Comparison of ENCODE assay signal across 15 cellular contexts in genomic region chr7:47479821-47480575, GRCh38.
DNase-seq lines count a peak whose midpoint lies in the region; FAIRE-seq and TF ChIP-seq lines count a peak whose summit lies in the region.
"Had no signal": no experiment of that assay in that cellular context is flagged by ENCODE, and none has a peak within 500 bp of the region (broad histone marks: within the 10 kb centered on the region; RNA-seq: fewer than 3 reads in every experiment).

No MANE protein-coding gene starts in this region.

- peaks cover 13% of the 10 kb centered on the region for H3F3A ChIP-seq in smooth muscle cell (ENCODE audit: low read depth)

- H3K79me2 ChIP-seq in H1 (ENCODE audit: control insufficient read depth in 1 of 2, insufficient read depth in 2 of 2, low read length in 2 of 2) (peaks cover 0 to 9% of the 10 kb centered on the region in 2 experiments; a peak in 3 of 4 replicates), smooth muscle cell (ENCODE audit: low read depth) (peaks cover 61% of the 10 kb centered on the region)

- peak; percentile 56 to 87 for DNase-seq in NCI-H2081 (lab: John Stamatoyannopoulos, UW)
- DNase-seq in NCI-H2081 treated with DMSO at 0.1 percent for 48 hours (lab: John Stamatoyannopoulos, UW): no peak
- DNase-seq in NCI-H345 treated with DMSO at 0.1 percent for 48 hours (lab: John Stamatoyannopoulos, UW; ENCODE audit: unreplicated experiment): peak; percentile 28
- DNase-seq in H1 (ENCODE audit: low read depth in 1 of 2, low spot score in 2 of 2): no peak
- DNase-seq in smooth muscle cell (lab: John Stamatoyannopoulos, UW; ENCODE audit: unreplicated experiment): no peak
- DNase-seq in GOT3 (lab: John Stamatoyannopoulos, UW): no peak
- no peak for DNase-seq in NCI-H1930 (lab: John Stamatoyannopoulos, UW)
- no peak for DNase-seq in activated CD4-positive, alpha-beta T cell treated with anti-CD3 and anti-CD28 coated beads, Interleukin-2, amount 50 U/mL, for 4 hours
- DNase-seq: activated CD4-positive, alpha-beta T cell treated with anti-CD3 and anti-CD28 coated beads, Interleukin-2, amount 10 ng/mL, durations not matched to agents 7 days and 5 days; DMS79 treated with DMSO at 0.1 percent for 48 hours; NCI-H526 treated with DMSO at 0.1 percent for 48 hours; SW 1271 had no signal

- no peak overlapping the region for H3K18ac ChIP-seq in H1 (ENCODE audit: extremely low read depth, low read length)

- no peak overlapping the region for H2BK12ac ChIP-seq in H1 (ENCODE audit: low read depth, low read length)

- no peak overlapping the region for H2BK15ac ChIP-seq in H1 (ENCODE audit: low read length)

- H2AK5ac ChIP-seq in H1 (ENCODE audit: low read depth, low read length): no peak overlapping the region

- 0 out of 8 replicates have a peak overlapping the region, but pooled peaks of 1 of the 4 experiments have one; percentile 10 for H3K4me3 ChIP-seq in H1 (ENCODE audit: extremely low read depth in 1 of 4, insufficient read depth in 2 of 4, low read depth in 3 of 4, low read length in 4 of 4)
- no peak overlapping the region for H3K4me3 ChIP-seq in smooth muscle cell

- H3K27me3 ChIP-seq in H1 (replicated peaks in 1 of 4; ENCODE audit: control insufficient read depth in 3 of 4, extremely low read depth in 1 of 4, insufficient read depth in 3 of 4, low read length in 3 of 4): peaks cover 14 to 52% (median 41%) of the 10 kb centered on the region in 4 experiments
- H3K27me3 ChIP-seq in smooth muscle cell (ENCODE audit: low read depth): no peaks in the 10 kb centered on the region

- H3K4me2 ChIP-seq in H1 (ENCODE audit: insufficient read depth in 1 of 2, low read depth in 2 of 2, low read length in 2 of 2): peak overlapping the region; percentile 26 to 45; a peak in 2 of 4 replicates
- H3K4me2 ChIP-seq in smooth muscle cell: peak overlapping the region; percentile 9

- no peak overlapping the region for H2BK20ac ChIP-seq in H1 (ENCODE audit: low read length)

- H3K56ac ChIP-seq in H1 (replicated peaks; ENCODE audit: insufficient read length, low read depth, low read length): no peak overlapping the region

- CTCF ChIA-PET in H1 (lab: Charles Lee; ENCODE audit: partially characterized antibody): interaction anchor here (0.9 to 2.1 kb wide), 11 partner anchors 9 to 339 kb away, joined by 3 to 9 read pairs (median 4); no protein-coding TSS in a partner anchor

- no peak overlapping the region for H2AFZ ChIP-seq in H1 (ENCODE audit: low read length)
- H2AFZ ChIP-seq in smooth muscle cell (ENCODE audit: low read depth): no peak overlapping the region

- peaks cover under 1% of the 10 kb centered on the region for H3K23me2 ChIP-seq in H1 (ENCODE audit: low read depth, low read length)

- H3K9me3 ChIP-seq in H1 (ENCODE audit: insufficient read depth in 2 of 2, low read depth in 1 of 2, low read length in 1 of 2) (peaks cover 0 to 7% of the 10 kb centered on the region in 2 experiments; a peak in 2 of 4 replicates), smooth muscle cell (replicated peaks; ENCODE audit: low read depth) (no peaks in the 10 kb centered on the region)
- H3K9me3 ChIP-seq: neutrophil had no signal

- no peak overlapping the region for H2BK120ac ChIP-seq in H1 (replicated peaks; ENCODE audit: low read depth, low read length)

- H3K14ac ChIP-seq in H1 (ENCODE audit: insufficient read length): no peak overlapping the region

- H4K5ac ChIP-seq in H1 (ENCODE audit: insufficient read length, low read depth, low read length): no peak overlapping the region

- TF ChIP-seq EP300 in H1 (IDR thresholded peaks at IDR 0.05; ENCODE audit: borderline replicate concordance in 1 of 2, low read depth in 2 of 2, low read length in 2 of 2): no peak

- no peak overlapping the region for H4K91ac ChIP-seq in H1 (replicated peaks; ENCODE audit: insufficient read length, low read length)

- FAIRE-seq in H1 (lab: Jason Lieb, UNC): no peak
- FAIRE-seq: colon, islet of Langerhans had no signal

- H3K36me3 ChIP-seq in H1 (ENCODE audit: control insufficient read depth in 2 of 4, insufficient read depth in 4 of 4, low read length in 3 of 4): no peaks in the 10 kb centered on the region
- no peaks in the 10 kb centered on the region for H3K36me3 ChIP-seq in smooth muscle cell (ENCODE audit: low read depth)
- H3K36me3 ChIP-seq: neutrophil had no signal

- H3K4ac ChIP-seq in H1 (replicated peaks; ENCODE audit: insufficient read length, low read depth, low read length): no peak overlapping the region

- no peak for TF ChIP-seq RAD21 in H1 (IDR thresholded peaks at IDR 0.05 in 1 of 2, conservative IDR thresholded peaks at IDR 0.05 in 1 of 2; ENCODE audit: low read depth in 2 of 2, low read length in 2 of 2)

- TF ChIP-seq CTCF in H1 (IDR thresholded peaks at IDR 0.05; ENCODE audit: control extremely low read depth in 1 of 3, insufficient read depth in 1 of 3, low read depth in 1 of 3, low read length in 3 of 3) (no peak), smooth muscle cell (IDR thresholded peaks at IDR 0.05; ENCODE audit: borderline replicate concordance, insufficient read depth, poor library complexity, severe bottlenecking) (no peak)

- H3K4me1 ChIP-seq in H1 (replicated peaks in 1 of 4; ENCODE audit: control insufficient read depth in 3 of 4, insufficient read depth in 4 of 4, low read length in 3 of 4): peaks cover 7 to 33% (median 16%) of the 10 kb centered on the region in 4 experiments
- peaks cover 33% of the 10 kb centered on the region for H3K4me1 ChIP-seq in smooth muscle cell (ENCODE audit: low read depth)

- peaks cover 25 to 65% of the 10 kb centered on the region in 2 experiments for H4K20me1 ChIP-seq in H1 (replicated peaks in 1 of 2; ENCODE audit: control insufficient read depth in 1 of 2, insufficient read depth in 2 of 2, low read length in 2 of 2)
- peaks cover 33% of the 10 kb centered on the region for H4K20me1 ChIP-seq in smooth muscle cell (ENCODE audit: low read depth)

- H3K23ac ChIP-seq in H1 (ENCODE audit: insufficient read length): no peak overlapping the region

- H3K27ac ChIP-seq in H1 (ENCODE audit: low read depth, low read length) (no peak overlapping the region), smooth muscle cell (ENCODE audit: low read depth) (peak overlapping the region; percentile 99)
- H3K27ac ChIP-seq: neutrophil had no signal

- no peak overlapping the region for H3K9ac ChIP-seq in H1 (replicated peaks in 1 of 4; ENCODE audit: extremely low read depth in 1 of 4, low read depth in 3 of 4, low read length in 3 of 4)
- H3K9ac ChIP-seq in smooth muscle cell (ENCODE audit: low read depth): peak overlapping the region; percentile 74

- TF ChIP-seq POLR2A in H1 (IDR thresholded peaks at IDR 0.05; ENCODE audit: control extremely low read depth in 1 of 2, low read depth in 2 of 2, low read length in 2 of 2): no peak

- no peaks in the 10 kb centered on the region; the same call in none of the 2 replicates for H3K79me1 ChIP-seq in H1 (ENCODE audit: low read depth, low read length)

- POLR2A ChIA-PET in H1 (lab: Charles Lee; ENCODE audit: partially characterized antibody): interaction anchor here (0.9 kb wide), 2 partner anchors 16 to 22 kb away, joined by 3 read pairs; no protein-coding TSS in a partner anchor

- WGBS in H1 (ENCODE audit: extremely low coverage in 1 of 2, insufficient coverage in 1 of 2, insufficient read length in 1 of 2, insufficient replicate concordance in 2 of 2, low coverage in 1 of 2, low lambda C conversion rate in 2 of 2, missing lambda C conversion rate in 1 of 2), 2 experiments: 73% methylated on average over 11 of the region's 12 CpGs; no CpG with 5 or more reads in 1 of the 2 experiments
- WGBS in smooth muscle cell (ENCODE audit: low lambda C conversion rate): 95% methylated on average over 12 of the region's 12 CpGs

- H4K8ac ChIP-seq in H1 (ENCODE audit: extremely low read depth, insufficient read depth, low read length): no peak overlapping the region

- H2BK5ac ChIP-seq in H1 (ENCODE audit: low read depth, low read length): no peak overlapping the region

TF ChIP-seq in H1, 55 proteins besides CTCF, POLR2A, EP300 and RAD21:
- no peak for TF ChIP-seq BRCA1 (IDR thresholded peaks at IDR 0.05; ENCODE audit: low read depth, low read length)
- TF ChIP-seq CTBP2 (IDR thresholded peaks at IDR 0.05; ENCODE audit: borderline replicate concordance, insufficient read depth, insufficient read length, low read length): no peak
- TF ChIP-seq CHD1 (IDR thresholded peaks at IDR 0.05; ENCODE audit: low read depth, low read length): no peak
- TF ChIP-seq TBP (IDR thresholded peaks at IDR 0.05; ENCODE audit: low read depth, low read length): no peak
- TF ChIP-seq KDM4A (IDR thresholded peaks at IDR 0.05; ENCODE audit: low read depth, low read length, severe bottlenecking): no peak
- no peak for TF ChIP-seq TAF1 (IDR thresholded peaks at IDR 0.05; ENCODE audit: low read depth, low read length)
- no peak for TF ChIP-seq USF2 (IDR thresholded peaks at IDR 0.05; ENCODE audit: low read length)
- TF ChIP-seq POU5F1 (IDR thresholded peaks at IDR 0.05; ENCODE audit: low read depth, low read length): no peak
- no peak for TF ChIP-seq EGR1 (IDR thresholded peaks at IDR 0.05; ENCODE audit: borderline replicate concordance, low read depth, low read length)
- no peak for TF ChIP-seq CBX8 (IDR thresholded peaks at IDR 0.05; ENCODE audit: borderline replicate concordance, low read depth, low read length)
- TF ChIP-seq FOSL1 (IDR thresholded peaks at IDR 0.05; ENCODE audit: insufficient read depth, low read depth, low read length): no peak
- TF ChIP-seq ASH2L (IDR thresholded peaks at IDR 0.05; ENCODE audit: low read length): no peak
- TF ChIP-seq SUZ12 (IDR thresholded peaks at IDR 0.05; ENCODE audit: low read length): no peak
- TF ChIP-seq SIN3A (conservative IDR thresholded peaks at IDR 0.05 in 1 of 2, IDR thresholded peaks at IDR 0.05 in 1 of 2; ENCODE audit: low read depth in 1 of 2, low read length in 2 of 2): no peak
- no peak for TF ChIP-seq CEBPB (IDR thresholded peaks at IDR 0.05; ENCODE audit: low read depth, low read length)
- TF ChIP-seq SAP30 (IDR thresholded peaks at IDR 0.05; ENCODE audit: insufficient read depth, insufficient replicate concordance, low read length): no peak

Comparison
In these comparisons a context has a peak if more than half of its experiments do, and no peak if none do; other contexts are left out.
1. DNase-seq: peak in NCI-H2081 (2 of 2) and NCI-H345 treated with DMSO at 0.1 percent for 48 hours (single experiment); none in NCI-H2081 treated with DMSO at 0.1 percent for 48 hours (single experiment), H1 (0 of 2), smooth muscle cell (single experiment), GOT3 (single experiment), NCI-H1930 (0 of 2) and activated CD4-positive, alpha-beta T cell treated with anti-CD3 and anti-CD28 coated beads, Interleukin-2, amount 50 U/mL, for 4 hours (0 of 2).